11 cellular contexts compared by ENCODE assay signal in genomic region chr10:97718659-97719142, GRCh38. TPM values are rescaled to one million over a fixed set of nuclear protein-coding genes. Genes with fewer than 3 reads are reported as not detected.
A peak's percentile ranks its signal among the peaks of the same experiment; 100 is the strongest.
DNase-seq lines count a peak whose midpoint lies in the region; ATAC-seq and TF ChIP-seq lines count a peak whose summit lies in the region.
"Had no signal": no experiment of that assay in that cellular context is flagged by ENCODE, and none has a peak within 500 bp of the region (broad histone marks: within the 10 kb centered on the region; RNA-seq: fewer than 3 reads in every experiment).

No MANE protein-coding gene starts in this region.

- peak overlapping the region; percentile 21; the same call in 1 of the 2 replicates for H3K27ac Mint-ChIP-seq in GM23338
- no peak overlapping the region for H3K27ac Mint-ChIP-seq in activated naive CD8-positive, alpha-beta T cell treated with anti-CD3 and anti-CD28 coated beads, Interleukin-2, amount 50 U/mL, for 24 hours

- H4K20me1 ChIP-seq in GM23338 (replicated peaks; ENCODE audit: insufficient read depth): no peaks in the 10 kb centered on the region

- peaks cover 43% of the 10 kb centered on the region for H3K4me1 Mint-ChIP-seq in GM23338
- H3K4me1 Mint-ChIP-seq in activated naive CD8-positive, alpha-beta T cell treated with anti-CD3 and anti-CD28 coated beads, Interleukin-2, amount 50 U/mL, for 24 hours: peaks cover 6% of the 10 kb centered on the region

- peak overlapping the region; percentile 24; the same call in 2 of the 3 replicates for H3K4me3 Mint-ChIP-seq in GM23338
- H3K4me3 Mint-ChIP-seq in activated naive CD8-positive, alpha-beta T cell treated with anti-CD3 and anti-CD28 coated beads, Interleukin-2, amount 50 U/mL, for 24 hours: no peak overlapping the region
- H3K4me3 Mint-ChIP-seq: central memory CD8-positive, alpha-beta T cell had no signal

- peak overlapping the region; percentile 86 for H3K27ac ChIP-seq in GM23338 (ENCODE audit: low read depth)
- peak overlapping the region; percentile 25 for H3K27ac ChIP-seq in rectal smooth muscle tissue (ENCODE audit: low read depth, low read length)

- no peaks in the 10 kb centered on the region for H3K9me2 ChIP-seq in GM23338 (ENCODE audit: insufficient read depth)

- H3K27me3 ChIP-seq in GM23338 (ENCODE audit: insufficient read depth) (no peaks in the 10 kb centered on the region), rectal smooth muscle tissue (ENCODE audit: control insufficient read depth, insufficient read depth, low read length) (no peaks in the 10 kb centered on the region)

- peaks cover 7% of the 10 kb centered on the region; the same call in 1 of the 2 replicates for H3K36me3 ChIP-seq in GM23338 (ENCODE audit: insufficient read depth)
- H3K36me3 ChIP-seq in rectal smooth muscle tissue (ENCODE audit: control insufficient read depth, insufficient read depth, low read length): peaks cover 8% of the 10 kb centered on the region

- peaks cover 46% of the 10 kb centered on the region for H3K36me3 Mint-ChIP-seq in GM23338 (ENCODE audit: low read depth)
- no peaks in the 10 kb centered on the region for H3K36me3 Mint-ChIP-seq in activated naive CD8-positive, alpha-beta T cell treated with anti-CD3 and anti-CD28 coated beads, Interleukin-2, amount 50 U/mL, for 24 hours (ENCODE audit: low read depth)

- no peak overlapping the region for H2AFZ ChIP-seq in GM23338

- H3K4me3 ChIP-seq in GM23338: no peak overlapping the region
- H3K4me3 ChIP-seq in rectal smooth muscle tissue (ENCODE audit: low read length): peak overlapping the region; percentile 18
- H3K4me3 ChIP-seq: GM12878 had no signal

- no peak for ATAC-seq in GM23338
- no peak for ATAC-seq in activated naive CD8-positive, alpha-beta T cell treated with anti-CD3 and anti-CD28 coated beads, Interleukin-2, amount 50 U/mL, for 24 hours
- ATAC-seq: GM12878 had no signal

- TF ChIP-seq CTCF in GM23338 (conservative IDR thresholded peaks at IDR 0.05; ENCODE audit: low read depth in 2 of 2): no peak

- H3F3A ChIP-seq in GM23338 (replicated peaks; ENCODE audit: low read depth): peaks cover 15% of the 10 kb centered on the region

- DNase-seq in GM23338 (ENCODE audit: low spot score) (peak; percentile 50), NCI-H510A treated with DMSO at 0.1 percent for 48 hours (lab: John Stamatoyannopoulos, UW) (peak; percentile 92), fibroblast of peridontal ligament (ENCODE audit: extremely low read depth) (peak; percentile 25), GF-D8 (lab: John Stamatoyannopoulos, UW) (no peak), T-helper 9 cell (no peak)
- no peak for DNase-seq in activated T-cell treated with anti-CD3 and anti-CD28 coated beads, Interleukin-2, amount 50 U/mL, for 1 hour
- DNase-seq in activated naive CD8-positive, alpha-beta T cell treated with anti-CD3 and anti-CD28 coated beads, Interleukin-2, amount 50 U/mL, for 24 hours: no peak

- H3K9ac ChIP-seq in rectal smooth muscle tissue (ENCODE audit: low read length): no peak overlapping the region

- H3K79me2 ChIP-seq in GM23338 (replicated peaks; ENCODE audit: insufficient read depth): peaks cover 17% of the 10 kb centered on the region

- H3K4me1 ChIP-seq in GM23338 (ENCODE audit: insufficient read depth): peaks cover 48% of the 10 kb centered on the region
- H3K4me1 ChIP-seq in rectal smooth muscle tissue (ENCODE audit: control insufficient read depth, insufficient read depth, low read length): peaks cover 40% of the 10 kb centered on the region

- H3K27me3 Mint-ChIP-seq in GM23338 (ENCODE audit: insufficient read depth, low read depth, poor library complexity): peaks cover 15% of the 10 kb centered on the region
- H3K27me3 Mint-ChIP-seq in activated naive CD8-positive, alpha-beta T cell treated with anti-CD3 and anti-CD28 coated beads, Interleukin-2, amount 50 U/mL, for 24 hours: peaks cover 11% of the 10 kb centered on the region
- H3K27me3 Mint-ChIP-seq: central memory CD8-positive, alpha-beta T cell had no signal

- peak overlapping the region; percentile 68 for H3K4me2 ChIP-seq in GM23338

- H3K9me3 Mint-ChIP-seq in GM23338: no peaks in the 10 kb centered on the region
- no peaks in the 10 kb centered on the region for H3K9me3 Mint-ChIP-seq in activated naive CD8-positive, alpha-beta T cell treated with anti-CD3 and anti-CD28 coated beads, Interleukin-2, amount 50 U/mL, for 24 hours
- H3K9me3 Mint-ChIP-seq: central memory CD8-positive, alpha-beta T cell had no signal

TF ChIP-seq in GM23338, 12 proteins besides CTCF, POLR2A, EP300 and RAD21:
- TF ChIP-seq ETS1 (IDR thresholded peaks at IDR 0.05) (no peak), EZH2 (IDR thresholded peaks at IDR 0.05; ENCODE audit: low read depth, unreplicated experiment) (no peak), CREB1 (CRISPR knock-in tag; IDR thresholded peaks at IDR 0.05; ENCODE audit: low read depth) (no peak)
- TF ChIP-seq, protein P1, sequence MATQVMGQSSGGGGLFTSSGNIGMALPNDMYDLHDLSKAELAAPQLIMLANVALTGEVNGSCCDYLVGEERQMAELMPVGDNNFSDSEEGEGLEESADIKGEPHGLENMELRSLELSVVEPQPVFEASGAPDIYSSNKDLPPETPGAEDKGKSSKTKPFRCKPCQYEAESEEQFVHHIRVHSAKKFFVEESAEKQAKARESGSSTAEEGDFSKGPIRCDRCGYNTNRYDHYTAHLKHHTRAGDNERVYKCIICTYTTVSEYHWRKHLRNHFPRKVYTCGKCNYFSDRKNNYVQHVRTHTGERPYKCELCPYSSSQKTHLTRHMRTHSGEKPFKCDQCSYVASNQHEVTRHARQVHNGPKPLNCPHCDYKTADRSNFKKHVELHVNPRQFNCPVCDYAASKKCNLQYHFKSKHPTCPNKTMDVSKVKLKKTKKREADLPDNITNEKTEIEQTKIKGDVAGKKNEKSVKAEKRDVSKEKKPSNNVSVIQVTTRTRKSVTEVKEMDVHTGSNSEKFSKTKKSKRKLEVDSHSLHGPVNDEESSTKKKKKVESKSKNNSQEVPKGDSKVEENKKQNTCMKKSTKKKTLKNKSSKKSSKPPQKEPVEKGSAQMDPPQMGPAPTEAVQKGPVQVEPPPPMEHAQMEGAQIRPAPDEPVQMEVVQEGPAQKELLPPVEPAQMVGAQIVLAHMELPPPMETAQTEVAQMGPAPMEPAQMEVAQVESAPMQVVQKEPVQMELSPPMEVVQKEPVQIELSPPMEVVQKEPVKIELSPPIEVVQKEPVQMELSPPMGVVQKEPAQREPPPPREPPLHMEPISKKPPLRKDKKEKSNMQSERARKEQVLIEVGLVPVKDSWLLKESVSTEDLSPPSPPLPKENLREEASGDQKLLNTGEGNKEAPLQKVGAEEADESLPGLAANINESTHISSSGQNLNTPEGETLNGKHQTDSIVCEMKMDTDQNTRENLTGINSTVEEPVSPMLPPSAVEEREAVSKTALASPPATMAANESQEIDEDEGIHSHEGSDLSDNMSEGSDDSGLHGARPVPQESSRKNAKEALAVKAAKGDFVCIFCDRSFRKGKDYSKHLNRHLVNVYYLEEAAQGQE (IDR thresholded peaks at IDR 0.05; ENCODE audit: unreplicated experiment): no peak

RNA-seq across cellular contexts. Expression of gene MARVELD1, which starts 5.2 kb away (rescaled TPM):
- total RNA-seq in GM23338 (2014; rRNA removed; shearing (Covaris generic)): 19.3 and 23.7 TPM in 2 replicates
- 7.3 and 8.7 TPM in 2 replicates for polyA plus RNA-seq in GM23338 (2016; fragmentation: Nextera tagmentation; extraction: Ambion mirVana)

RNA-seq across cellular contexts. Expression of gene ZFYVE27, which starts 18.2 kb away (rescaled TPM):
- 20.7 and 25.8 TPM in 2 replicates for total RNA-seq in GM23338 (2014; rRNA removed; shearing (Covaris generic))
- 13.3 and 15.0 TPM in 2 replicates for polyA plus RNA-seq in GM23338 (2016; fragmentation: Nextera tagmentation; extraction: Ambion mirVana)

RNA-seq across cellular contexts. Expression of gene AVPI1, which starts 31.7 kb away (rescaled TPM):
- 7.4 and 8.2 TPM in 2 replicates for total RNA-seq in GM23338 (2014; rRNA removed; shearing (Covaris generic))
- 7.6 and 8.9 TPM in 2 replicates for polyA plus RNA-seq in GM23338 (2016; fragmentation: Nextera tagmentation; extraction: Ambion mirVana)

RNA-seq across cellular contexts. Expression of gene SFRP5, which starts 53.1 kb away (rescaled TPM):
- 3.5 and 5.1 TPM in 2 replicates for total RNA-seq in GM23338 (2014; rRNA removed; shearing (Covaris generic))
- polyA plus RNA-seq in GM23338 (2016; fragmentation: Nextera tagmentation; extraction: Ambion mirVana): 2.4 and 3.4 TPM in 2 replicates
- total RNA-seq: GM12878, pulmonary artery endothelial cell had no signal
- polyA plus RNA-seq: GM12878 had no signal

Comparison
In these comparisons a context has a peak if more than half of its experiments do, and no peak if none do; other contexts are left out.
1. DNase-seq: peak in GM23338 (single experiment), NCI-H510A treated with DMSO at 0.1 percent for 48 hours (single experiment) and fibroblast of peridontal ligament (single experiment); none in GF-D8 (single experiment), T-helper 9 cell (single experiment), activated T-cell treated with anti-CD3 and anti-CD28 coated beads, Interleukin-2, amount 50 U/mL, for 1 hour (single experiment) and activated naive CD8-positive, alpha-beta T cell treated with anti-CD3 and anti-CD28 coated beads, Interleukin-2, amount 50 U/mL, for 24 hours (single experiment).